In the genomic region with DNA sequence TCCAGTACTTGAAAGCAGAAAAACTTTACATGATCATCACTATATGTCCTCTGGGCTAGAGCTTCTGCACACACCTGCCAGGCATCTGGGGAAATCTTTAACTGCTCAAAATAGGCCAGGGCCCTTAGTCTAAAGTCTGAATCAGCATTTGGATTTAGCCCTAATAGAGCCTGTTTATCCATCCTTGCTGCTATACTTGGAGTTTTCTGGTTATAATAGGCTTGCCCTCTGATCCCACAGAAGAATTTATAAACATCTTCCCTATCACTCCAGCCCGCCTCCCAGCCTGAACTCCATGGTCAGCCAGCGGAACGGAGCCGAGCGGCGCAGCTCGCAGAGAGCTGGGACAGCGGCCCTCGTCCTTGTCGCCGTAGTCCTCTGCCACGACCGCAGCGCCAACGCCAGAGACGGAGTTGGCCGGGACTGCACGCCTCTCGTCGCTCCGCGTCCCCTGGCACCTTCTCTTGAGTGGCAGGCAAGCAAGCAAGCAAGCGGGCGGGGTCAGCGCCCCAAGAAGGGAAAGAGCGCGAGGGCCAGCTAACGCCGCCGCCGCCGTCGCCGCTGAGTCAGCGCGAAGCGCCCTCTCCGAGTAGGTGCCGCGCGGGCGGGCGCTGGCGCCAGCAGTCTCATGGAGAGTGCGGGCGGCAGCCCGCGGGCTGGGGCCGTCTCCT, we compare ENCODE assay signal across 1 cellular context.
TF ChIP-seq lines count a peak whose summit lies in the region.

No MANE protein-coding gene starts in this region.

TF ChIP-seq in HepG2, 621 proteins besides CTCF, POLR2A, EP300 and RAD21 (continued from another document and continues in another):
- TF ChIP-seq PBX2 (CRISPR knock-in tag; IDR thresholded peaks at IDR 0.05) (peak; percentile 76), ZNF766 (CRISPR knock-in tag; IDR thresholded peaks at IDR 0.05; ENCODE audit: borderline replicate concordance) (peak; percentile 75; the same call in 1 of the 2 replicates), IRX3 (CRISPR knock-in tag; IDR thresholded peaks at IDR 0.05; ENCODE audit: borderline replicate concordance, low read depth) (0 out of 2 replicates have a peak, but pooled peaks have one; percentile 40), SYNCRIP (IDR thresholded peaks at IDR 0.05; ENCODE audit: insufficient read depth, low read depth, low read length) (no peak), MNT (IDR thresholded peaks at IDR 0.05) (no peak), ZFP1 (CRISPR knock-in tag; IDR thresholded peaks at IDR 0.05) (no peak), EZH2 (conservative IDR thresholded peaks at IDR 0.05; ENCODE audit: low read depth, low read length) (0 out of 2 replicates have a peak, but pooled peaks have one; percentile 35), SSRP1 (CRISPR knock-in tag; IDR thresholded peaks at IDR 0.05) (no peak), ZBTB7A (CRISPR knock-in tag; IDR thresholded peaks at IDR 0.05) (no peak), ZNF776 (CRISPR knock-in tag; IDR thresholded peaks at IDR 0.05) (peak; percentile 79; the same call in 1 of the 2 replicates), AFF4 (CRISPR knock-in tag; IDR thresholded peaks at IDR 0.05) (no peak), ZIK1 (CRISPR knock-in tag; IDR thresholded peaks at IDR 0.05; ENCODE audit: borderline replicate concordance, low read depth) (0 out of 2 replicates have a peak, but pooled peaks have one; percentile 69), ZBTB25 (CRISPR knock-in tag; IDR thresholded peaks at IDR 0.05) (peak; percentile 53; the same call in 1 of the 2 replicates), ZBTB39 (CRISPR knock-in tag; IDR thresholded peaks at IDR 0.05) (no peak; the same call in 1 of the 2 replicates), U2AF1 (optimal IDR thresholded peaks at IDR 0.05; ENCODE audit: low read depth, low read length) (peak; percentile 20), SIX1 (CRISPR knock-in tag; IDR thresholded peaks at IDR 0.05; ENCODE audit: borderline replicate concordance) (no peak), ZNF430 (CRISPR knock-in tag; IDR thresholded peaks at IDR 0.05) (peak; percentile 76), AKAP8 (CRISPR knock-in tag; IDR thresholded peaks at IDR 0.05) (peak; percentile 89), ZNF552 (CRISPR knock-in tag; IDR thresholded peaks at IDR 0.05; ENCODE audit: borderline replicate concordance) (no peak; the same call in 1 of the 2 replicates), ZNF256 (CRISPR knock-in tag; conservative IDR thresholded peaks at IDR 0.05) (no peak), ZNF20 (CRISPR knock-in tag; IDR thresholded peaks at IDR 0.05) (no peak; the same call in 1 of the 2 replicates), ZBTB20 (CRISPR knock-in tag; IDR thresholded peaks at IDR 0.05; ENCODE audit: borderline replicate concordance, low read depth) (0 out of 2 replicates have a peak, but pooled peaks have one; percentile 49), SNRNP70 (IDR thresholded peaks at IDR 0.05; ENCODE audit: low read depth, low read length) (no peak), KDM1A (CRISPR knock-in tag; IDR thresholded peaks at IDR 0.05) (no peak), ATF4 (CRISPR knock-in tag; IDR thresholded peaks at IDR 0.05) (peak in 1 of 2 experiments; percentile 56; a peak in 1 of 4 replicates), SRSF9 (IDR thresholded peaks at IDR 0.05; ENCODE audit: borderline replicate concordance, insufficient read depth, low read depth, low read length, poor library complexity, severe bottlenecking) (no peak), ZNF138 (CRISPR knock-in tag; IDR thresholded peaks at IDR 0.05; ENCODE audit: low read depth) (no peak), KLF15 (CRISPR knock-in tag; IDR thresholded peaks at IDR 0.05; ENCODE audit: borderline replicate concordance) (no peak), TSC22D2 (CRISPR knock-in tag; IDR thresholded peaks at IDR 0.05; ENCODE audit: borderline replicate concordance) (peak; percentile 67; the same call in 1 of the 2 replicates), SATB2 (CRISPR knock-in tag; IDR thresholded peaks at IDR 0.05) (no peak), JUNB (CRISPR knock-in tag; IDR thresholded peaks at IDR 0.05; ENCODE audit: borderline replicate concordance) (0 out of 2 replicates have a peak, but pooled peaks have one; percentile 59), CENPT (CRISPR knock-in tag; IDR thresholded peaks at IDR 0.05; ENCODE audit: low read depth) (0 out of 2 replicates have a peak, but pooled peaks have one; percentile 52), FOSL2 (CRISPR knock-in tag; IDR thresholded peaks at IDR 0.05) (peak; percentile 84), NFE2 (CRISPR knock-in tag; IDR thresholded peaks at IDR 0.05) (0 out of 2 replicates have a peak, but pooled peaks have one; percentile 20), CBX1 (IDR thresholded peaks at IDR 0.05; ENCODE audit: low read depth) (no peak), TBX3 (IDR thresholded peaks at IDR 0.05; ENCODE audit: borderline replicate concordance) (peak; percentile 70)
- TF ChIP-seq, protein P1, sequence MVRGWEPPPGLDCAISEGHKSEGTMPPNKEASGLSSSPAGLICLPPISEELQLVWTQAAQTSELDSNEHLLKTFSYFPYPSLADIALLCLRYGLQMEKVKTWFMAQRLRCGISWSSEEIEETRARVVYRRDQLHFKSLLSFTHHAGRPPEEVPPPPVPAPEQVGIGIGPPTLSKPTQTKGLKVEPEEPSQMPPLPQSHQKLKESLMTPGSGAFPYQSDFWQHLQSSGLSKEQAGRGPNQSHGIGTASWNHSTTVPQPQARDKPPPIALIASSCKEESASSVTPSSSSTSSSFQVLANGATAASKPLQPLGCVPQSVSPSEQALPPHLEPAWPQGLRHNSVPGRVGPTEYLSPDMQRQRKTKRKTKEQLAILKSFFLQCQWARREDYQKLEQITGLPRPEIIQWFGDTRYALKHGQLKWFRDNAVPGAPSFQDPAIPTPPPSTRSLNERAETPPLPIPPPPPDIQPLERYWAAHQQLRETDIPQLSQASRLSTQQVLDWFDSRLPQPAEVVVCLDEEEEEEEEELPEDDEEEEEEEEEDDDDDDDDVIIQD (CRISPR knock-in tag; IDR thresholded peaks at IDR 0.05; ENCODE audit: low read depth) = 0 out of 2 replicates have a peak, but pooled peaks have one; percentile 59
- TF ChIP-seq, protein P2, sequence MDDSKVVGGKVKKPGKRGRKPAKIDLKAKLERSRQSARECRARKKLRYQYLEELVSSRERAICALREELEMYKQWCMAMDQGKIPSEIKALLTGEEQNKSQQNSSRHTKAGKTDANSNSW (CRISPR knock-in tag; IDR thresholded peaks at IDR 0.05; ENCODE audit: borderline replicate concordance) = no peak
- TF ChIP-seq, protein P3, sequence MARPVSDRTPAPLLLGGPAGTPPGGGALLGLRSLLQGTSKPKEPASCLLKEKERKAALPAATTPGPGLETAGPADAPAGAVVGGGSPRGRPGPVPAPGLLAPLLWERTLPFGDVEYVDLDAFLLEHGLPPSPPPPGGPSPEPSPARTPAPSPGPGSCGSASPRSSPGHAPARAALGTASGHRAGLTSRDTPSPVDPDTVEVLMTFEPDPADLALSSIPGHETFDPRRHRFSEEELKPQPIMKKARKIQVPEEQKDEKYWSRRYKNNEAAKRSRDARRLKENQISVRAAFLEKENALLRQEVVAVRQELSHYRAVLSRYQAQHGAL (CRISPR knock-in tag; IDR thresholded peaks at IDR 0.05; ENCODE audit: not compliant biosample characterization) = no peak
- TF ChIP-seq, protein P4, sequence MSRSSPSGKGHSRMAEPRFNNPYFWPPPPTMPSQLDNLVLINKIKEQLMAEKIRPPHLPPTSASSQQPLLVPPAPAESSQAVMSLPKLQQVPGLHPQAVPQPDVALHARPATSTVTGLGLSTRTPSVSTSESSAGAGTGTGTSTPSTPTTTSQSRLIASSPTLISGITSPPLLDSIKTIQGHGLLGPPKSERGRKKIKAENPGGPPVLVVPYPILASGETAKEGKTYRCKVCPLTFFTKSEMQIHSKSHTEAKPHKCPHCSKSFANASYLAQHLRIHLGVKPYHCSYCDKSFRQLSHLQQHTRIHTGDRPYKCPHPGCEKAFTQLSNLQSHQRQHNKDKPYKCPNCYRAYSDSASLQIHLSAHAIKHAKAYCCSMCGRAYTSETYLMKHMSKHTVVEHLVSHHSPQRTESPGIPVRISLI (CRISPR knock-in tag; IDR thresholded peaks at IDR 0.05; ENCODE audit: borderline replicate concordance) = 0 out of 2 replicates have a peak, but pooled peaks have one; percentile 14
- TF ChIP-seq, protein P5, sequence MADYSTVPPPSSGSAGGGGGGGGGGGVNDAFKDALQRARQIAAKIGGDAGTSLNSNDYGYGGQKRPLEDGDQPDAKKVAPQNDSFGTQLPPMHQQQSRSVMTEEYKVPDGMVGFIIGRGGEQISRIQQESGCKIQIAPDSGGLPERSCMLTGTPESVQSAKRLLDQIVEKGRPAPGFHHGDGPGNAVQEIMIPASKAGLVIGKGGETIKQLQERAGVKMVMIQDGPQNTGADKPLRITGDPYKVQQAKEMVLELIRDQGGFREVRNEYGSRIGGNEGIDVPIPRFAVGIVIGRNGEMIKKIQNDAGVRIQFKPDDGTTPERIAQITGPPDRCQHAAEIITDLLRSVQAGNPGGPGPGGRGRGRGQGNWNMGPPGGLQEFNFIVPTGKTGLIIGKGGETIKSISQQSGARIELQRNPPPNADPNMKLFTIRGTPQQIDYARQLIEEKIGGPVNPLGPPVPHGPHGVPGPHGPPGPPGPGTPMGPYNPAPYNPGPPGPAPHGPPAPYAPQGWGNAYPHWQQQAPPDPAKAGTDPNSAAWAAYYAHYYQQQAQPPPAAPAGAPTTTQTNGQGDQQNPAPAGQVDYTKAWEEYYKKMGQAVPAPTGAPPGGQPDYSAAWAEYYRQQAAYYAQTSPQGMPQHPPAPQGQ (CRISPR knock-in tag; IDR thresholded peaks at IDR 0.05; ENCODE audit: borderline replicate concordance) = no peak; the same call in 1 of the 2 replicates
